ENCODE assay signal across 3 cellular contexts in the genomic region with DNA sequence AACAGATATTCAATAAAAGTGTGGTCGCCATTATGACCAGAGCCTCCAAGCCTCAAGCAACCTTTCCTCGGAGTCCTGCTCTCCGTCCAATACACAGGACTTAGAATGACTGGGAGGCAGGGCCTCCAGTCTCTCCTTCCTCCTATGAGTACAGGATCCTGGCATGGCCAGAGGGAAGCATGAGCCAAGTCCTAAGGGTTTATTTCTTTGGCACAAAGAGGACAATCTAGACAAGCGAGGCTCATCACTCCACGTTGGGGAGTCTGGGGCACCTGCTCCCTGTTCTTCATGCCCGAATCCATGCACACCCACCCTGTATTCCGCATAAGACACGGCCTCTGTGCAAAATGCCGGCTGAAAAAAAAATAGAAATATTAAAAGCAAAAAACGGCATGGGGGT.
TF ChIP-seq lines count a peak whose summit lies in the region.

No MANE protein-coding gene starts in this region.

TF ChIP-seq in HCT116, 20 proteins besides CTCF, POLR2A, EP300 and RAD21:
- TF ChIP-seq, protein P1, sequence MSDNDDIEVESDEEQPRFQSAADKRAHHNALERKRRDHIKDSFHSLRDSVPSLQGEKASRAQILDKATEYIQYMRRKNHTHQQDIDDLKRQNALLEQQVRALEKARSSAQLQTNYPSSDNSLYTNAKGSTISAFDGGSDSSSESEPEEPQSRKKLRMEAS (IDR thresholded peaks at IDR 0.05), result no peak
- no peak for TF ChIP-seq EZH2 (IDR thresholded peaks at IDR 0.05)
- TF ChIP-seq FOSL1 (IDR thresholded peaks at IDR 0.05; ENCODE audit: low read depth), result no peak
- TF ChIP-seq ZFX (IDR thresholded peaks at IDR 0.05), result no peak
TF ChIP-seq in HCT116: peak in this region for 0.

TF ChIP-seq in GM12878, 131 proteins besides CTCF, POLR2A, EP300 and RAD21:
- TF ChIP-seq, protein P2, sequence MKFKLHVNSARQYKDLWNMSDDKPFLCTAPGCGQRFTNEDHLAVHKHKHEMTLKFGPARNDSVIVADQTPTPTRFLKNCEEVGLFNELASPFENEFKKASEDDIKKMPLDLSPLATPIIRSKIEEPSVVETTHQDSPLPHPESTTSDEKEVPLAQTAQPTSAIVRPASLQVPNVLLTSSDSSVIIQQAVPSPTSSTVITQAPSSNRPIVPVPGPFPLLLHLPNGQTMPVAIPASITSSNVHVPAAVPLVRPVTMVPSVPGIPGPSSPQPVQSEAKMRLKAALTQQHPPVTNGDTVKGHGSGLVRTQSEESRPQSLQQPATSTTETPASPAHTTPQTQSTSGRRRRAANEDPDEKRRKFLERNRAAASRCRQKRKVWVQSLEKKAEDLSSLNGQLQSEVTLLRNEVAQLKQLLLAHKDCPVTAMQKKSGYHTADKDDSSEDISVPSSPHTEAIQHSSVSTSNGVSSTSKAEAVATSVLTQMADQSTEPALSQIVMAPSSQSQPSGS (IDR thresholded peaks at IDR 0.05; ENCODE audit: low read length), result no peak
- TF ChIP-seq MXI1 (IDR thresholded peaks at IDR 0.05; ENCODE audit: low read depth, low read length), result no peak
- TF ChIP-seq RBBP5 (conservative IDR thresholded peaks at IDR 0.05), result no peak
- TF ChIP-seq EED (IDR thresholded peaks at IDR 0.05; ENCODE audit: low read depth), result no peak
- TF ChIP-seq MTA3 (IDR thresholded peaks at IDR 0.05; ENCODE audit: borderline replicate concordance, low read length), result no peak
- no peak for TF ChIP-seq EGR1 (IDR thresholded peaks at IDR 0.05; ENCODE audit: borderline replicate concordance in 1 of 2, low read depth in 2 of 2, low read length in 2 of 2)
- TF ChIP-seq, protein P3, sequence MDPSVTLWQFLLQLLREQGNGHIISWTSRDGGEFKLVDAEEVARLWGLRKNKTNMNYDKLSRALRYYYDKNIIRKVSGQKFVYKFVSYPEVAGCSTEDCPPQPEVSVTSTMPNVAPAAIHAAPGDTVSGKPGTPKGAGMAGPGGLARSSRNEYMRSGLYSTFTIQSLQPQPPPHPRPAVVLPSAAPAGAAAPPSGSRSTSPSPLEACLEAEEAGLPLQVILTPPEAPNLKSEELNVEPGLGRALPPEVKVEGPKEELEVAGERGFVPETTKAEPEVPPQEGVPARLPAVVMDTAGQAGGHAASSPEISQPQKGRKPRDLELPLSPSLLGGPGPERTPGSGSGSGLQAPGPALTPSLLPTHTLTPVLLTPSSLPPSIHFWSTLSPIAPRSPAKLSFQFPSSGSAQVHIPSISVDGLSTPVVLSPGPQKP (IDR thresholded peaks at IDR 0.05; ENCODE audit: low read depth, low read length), result no peak
- no peak for TF ChIP-seq ZZZ3 (IDR thresholded peaks at IDR 0.05; ENCODE audit: control insufficient read depth, insufficient read length, low read depth)
- TF ChIP-seq, protein P4, sequence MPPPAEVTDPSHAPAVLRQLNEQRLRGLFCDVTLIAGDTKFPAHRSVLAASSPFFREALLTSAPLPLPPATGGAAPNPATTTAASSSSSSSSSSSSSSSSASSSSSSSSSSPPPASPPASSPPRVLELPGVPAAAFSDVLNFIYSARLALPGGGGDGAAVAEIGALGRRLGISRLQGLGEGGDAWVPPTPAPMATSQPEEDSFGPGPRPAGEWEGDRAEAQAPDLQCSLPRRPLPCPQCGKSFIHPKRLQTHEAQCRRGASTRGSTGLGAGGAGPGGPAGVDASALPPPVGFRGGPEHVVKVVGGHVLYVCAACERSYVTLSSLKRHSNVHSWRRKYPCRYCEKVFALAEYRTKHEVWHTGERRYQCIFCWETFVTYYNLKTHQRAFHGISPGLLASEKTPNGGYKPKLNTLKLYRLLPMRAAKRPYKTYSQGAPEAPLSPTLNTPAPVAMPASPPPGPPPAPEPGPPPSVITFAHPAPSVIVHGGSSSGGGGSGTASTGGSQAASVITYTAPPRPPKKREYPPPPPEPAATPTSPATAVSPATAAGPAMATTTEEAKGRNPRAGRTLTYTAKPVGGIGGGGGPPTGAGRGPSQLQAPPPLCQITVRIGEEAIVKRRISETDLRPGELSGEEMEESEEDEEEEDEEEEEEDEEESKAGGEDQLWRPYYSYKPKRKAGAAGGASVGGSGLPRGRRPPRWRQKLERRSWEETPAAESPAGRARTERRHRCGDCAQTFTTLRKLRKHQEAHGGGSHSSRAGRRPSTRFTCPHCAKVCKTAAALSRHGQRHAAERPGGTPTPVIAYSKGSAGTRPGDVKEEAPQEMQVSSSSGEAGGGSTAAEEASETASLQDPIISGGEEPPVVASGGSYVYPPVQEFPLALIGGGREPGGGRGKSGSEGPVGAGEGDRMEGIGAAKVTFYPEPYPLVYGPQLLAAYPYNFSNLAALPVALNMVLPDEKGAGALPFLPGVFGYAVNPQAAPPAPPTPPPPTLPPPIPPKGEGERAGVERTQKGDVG (CRISPR knock-in tag; IDR thresholded peaks at IDR 0.05), result no peak
- TF ChIP-seq NBN (IDR thresholded peaks at IDR 0.05), result no peak
- no peak for TF ChIP-seq SMAD1 (IDR thresholded peaks at IDR 0.05; ENCODE audit: low read depth, partially characterized antibody)
- TF ChIP-seq SUPT20H (IDR thresholded peaks at IDR 0.05; ENCODE audit: borderline replicate concordance, control insufficient read depth, low read depth, low read length), result no peak
- TF ChIP-seq SP1 (IDR thresholded peaks at IDR 0.05; ENCODE audit: low read depth, low read length), result no peak
- TF ChIP-seq, protein P5, sequence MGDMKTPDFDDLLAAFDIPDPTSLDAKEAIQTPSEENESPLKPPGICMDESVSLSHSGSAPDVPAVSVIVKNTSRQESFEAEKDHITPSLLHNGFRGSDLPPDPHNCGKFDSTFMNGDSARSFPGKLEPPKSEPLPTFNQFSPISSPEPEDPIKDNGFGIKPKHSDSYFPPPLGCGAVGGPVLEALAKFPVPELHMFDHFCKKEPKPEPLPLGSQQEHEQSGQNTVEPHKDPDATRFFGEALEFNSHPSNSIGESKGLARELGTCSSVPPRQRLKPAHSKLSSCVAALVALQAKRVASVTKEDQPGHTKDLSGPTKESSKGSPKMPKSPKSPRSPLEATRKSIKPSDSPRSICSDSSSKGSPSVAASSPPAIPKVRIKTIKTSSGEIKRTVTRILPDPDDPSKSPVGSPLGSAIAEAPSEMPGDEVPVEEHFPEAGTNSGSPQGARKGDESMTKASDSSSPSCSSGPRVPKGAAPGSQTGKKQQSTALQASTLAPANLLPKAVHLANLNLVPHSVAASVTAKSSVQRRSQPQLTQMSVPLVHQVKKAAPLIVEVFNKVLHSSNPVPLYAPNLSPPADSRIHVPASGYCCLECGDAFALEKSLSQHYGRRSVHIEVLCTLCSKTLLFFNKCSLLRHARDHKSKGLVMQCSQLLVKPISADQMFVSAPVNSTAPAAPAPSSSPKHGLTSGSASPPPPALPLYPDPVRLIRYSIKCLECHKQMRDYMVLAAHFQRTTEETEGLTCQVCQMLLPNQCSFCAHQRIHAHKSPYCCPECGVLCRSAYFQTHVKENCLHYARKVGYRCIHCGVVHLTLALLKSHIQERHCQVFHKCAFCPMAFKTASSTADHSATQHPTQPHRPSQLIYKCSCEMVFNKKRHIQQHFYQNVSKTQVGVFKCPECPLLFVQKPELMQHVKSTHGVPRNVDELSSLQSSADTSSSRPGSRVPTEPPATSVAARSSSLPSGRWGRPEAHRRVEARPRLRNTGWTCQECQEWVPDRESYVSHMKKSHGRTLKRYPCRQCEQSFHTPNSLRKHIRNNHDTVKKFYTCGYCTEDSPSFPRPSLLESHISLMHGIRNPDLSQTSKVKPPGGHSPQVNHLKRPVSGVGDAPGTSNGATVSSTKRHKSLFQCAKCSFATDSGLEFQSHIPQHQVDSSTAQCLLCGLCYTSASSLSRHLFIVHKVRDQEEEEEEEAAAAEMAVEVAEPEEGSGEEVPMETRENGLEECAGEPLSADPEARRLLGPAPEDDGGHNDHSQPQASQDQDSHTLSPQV (IDR thresholded peaks at IDR 0.05), result no peak

TF ChIP-seq in GM12891, 5 proteins besides CTCF, POLR2A, EP300 and RAD21:
- no peak for TF ChIP-seq POU2F2 (IDR thresholded peaks at IDR 0.05; ENCODE audit: low read depth, low read length)
- no peak for TF ChIP-seq TAF1 (IDR thresholded peaks at IDR 0.05; ENCODE audit: low read depth, low read length)
- TF ChIP-seq PAX5 (IDR thresholded peaks at IDR 0.05; ENCODE audit: insufficient read depth, low read length, severe bottlenecking), result no peak
- no peak for TF ChIP-seq SPI1 (IDR thresholded peaks at IDR 0.05; ENCODE audit: low read depth, low read length)
- no peak for TF ChIP-seq POLR2AphosphoS5 (IDR thresholded peaks at IDR 0.05; ENCODE audit: low read depth, low read length)
